Comparison of ENCODE assay signal across 2 cellular contexts in the genomic region with DNA sequence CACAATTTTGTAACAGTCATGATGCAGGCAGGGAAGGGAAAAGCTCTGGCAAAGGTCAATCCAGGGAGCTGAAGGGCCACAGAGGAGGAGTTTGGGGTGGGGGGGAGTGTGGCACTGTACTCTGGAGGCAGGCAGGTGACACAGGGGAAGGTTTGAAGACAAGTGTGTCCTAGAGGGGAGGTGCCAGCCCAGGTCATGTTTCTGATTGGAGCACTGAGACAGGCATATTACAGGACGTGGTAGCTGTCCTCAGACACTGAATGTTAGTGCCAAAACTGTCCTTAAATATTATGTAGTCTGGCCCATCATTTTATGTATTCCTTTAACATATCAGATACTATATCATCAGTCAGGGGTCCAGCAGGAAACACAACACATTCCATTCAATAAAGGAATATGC.
TF ChIP-seq lines count a peak whose summit lies in the region.

No MANE protein-coding gene starts in this region.

TF ChIP-seq in SK-N-SH treated with all-trans-retinoic acid at 6 μM for 48 hours, 23 proteins besides CTCF, POLR2A, EP300 and RAD21 (continued from another document):
- TF ChIP-seq, protein P1, sequence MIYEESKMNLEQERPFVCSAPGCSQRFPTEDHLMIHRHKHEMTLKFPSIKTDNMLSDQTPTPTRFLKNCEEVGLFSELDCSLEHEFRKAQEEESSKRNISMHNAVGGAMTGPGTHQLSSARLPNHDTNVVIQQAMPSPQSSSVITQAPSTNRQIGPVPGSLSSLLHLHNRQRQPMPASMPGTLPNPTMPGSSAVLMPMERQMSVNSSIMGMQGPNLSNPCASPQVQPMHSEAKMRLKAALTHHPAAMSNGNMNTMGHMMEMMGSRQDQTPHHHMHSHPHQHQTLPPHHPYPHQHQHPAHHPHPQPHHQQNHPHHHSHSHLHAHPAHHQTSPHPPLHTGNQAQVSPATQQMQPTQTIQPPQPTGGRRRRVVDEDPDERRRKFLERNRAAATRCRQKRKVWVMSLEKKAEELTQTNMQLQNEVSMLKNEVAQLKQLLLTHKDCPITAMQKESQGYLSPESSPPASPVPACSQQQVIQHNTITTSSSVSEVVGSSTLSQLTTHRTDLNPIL (CRISPR knock-in tag; IDR thresholded peaks at IDR 0.05; ENCODE audit: low read depth): no peak
- TF ChIP-seq, protein P2, sequence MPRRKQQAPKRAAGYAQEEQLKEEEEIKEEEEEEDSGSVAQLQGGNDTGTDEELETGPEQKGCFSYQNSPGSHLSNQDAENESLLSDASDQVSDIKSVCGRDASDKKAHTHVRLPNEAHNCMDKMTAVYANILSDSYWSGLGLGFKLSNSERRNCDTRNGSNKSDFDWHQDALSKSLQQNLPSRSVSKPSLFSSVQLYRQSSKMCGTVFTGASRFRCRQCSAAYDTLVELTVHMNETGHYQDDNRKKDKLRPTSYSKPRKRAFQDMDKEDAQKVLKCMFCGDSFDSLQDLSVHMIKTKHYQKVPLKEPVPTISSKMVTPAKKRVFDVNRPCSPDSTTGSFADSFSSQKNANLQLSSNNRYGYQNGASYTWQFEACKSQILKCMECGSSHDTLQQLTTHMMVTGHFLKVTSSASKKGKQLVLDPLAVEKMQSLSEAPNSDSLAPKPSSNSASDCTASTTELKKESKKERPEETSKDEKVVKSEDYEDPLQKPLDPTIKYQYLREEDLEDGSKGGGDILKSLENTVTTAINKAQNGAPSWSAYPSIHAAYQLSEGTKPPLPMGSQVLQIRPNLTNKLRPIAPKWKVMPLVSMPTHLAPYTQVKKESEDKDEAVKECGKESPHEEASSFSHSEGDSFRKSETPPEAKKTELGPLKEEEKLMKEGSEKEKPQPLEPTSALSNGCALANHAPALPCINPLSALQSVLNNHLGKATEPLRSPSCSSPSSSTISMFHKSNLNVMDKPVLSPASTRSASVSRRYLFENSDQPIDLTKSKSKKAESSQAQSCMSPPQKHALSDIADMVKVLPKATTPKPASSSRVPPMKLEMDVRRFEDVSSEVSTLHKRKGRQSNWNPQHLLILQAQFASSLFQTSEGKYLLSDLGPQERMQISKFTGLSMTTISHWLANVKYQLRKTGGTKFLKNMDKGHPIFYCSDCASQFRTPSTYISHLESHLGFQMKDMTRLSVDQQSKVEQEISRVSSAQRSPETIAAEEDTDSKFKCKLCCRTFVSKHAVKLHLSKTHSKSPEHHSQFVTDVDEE (CRISPR knock-in tag; IDR thresholded peaks at IDR 0.05): no peak
- no peak for TF ChIP-seq ARNTL (CRISPR knock-in tag; IDR thresholded peaks at IDR 0.05; ENCODE audit: borderline replicate concordance, low read depth)
- TF ChIP-seq RARB (CRISPR knock-in tag; IDR thresholded peaks at IDR 0.05): no peak
- TF ChIP-seq, protein P3, sequence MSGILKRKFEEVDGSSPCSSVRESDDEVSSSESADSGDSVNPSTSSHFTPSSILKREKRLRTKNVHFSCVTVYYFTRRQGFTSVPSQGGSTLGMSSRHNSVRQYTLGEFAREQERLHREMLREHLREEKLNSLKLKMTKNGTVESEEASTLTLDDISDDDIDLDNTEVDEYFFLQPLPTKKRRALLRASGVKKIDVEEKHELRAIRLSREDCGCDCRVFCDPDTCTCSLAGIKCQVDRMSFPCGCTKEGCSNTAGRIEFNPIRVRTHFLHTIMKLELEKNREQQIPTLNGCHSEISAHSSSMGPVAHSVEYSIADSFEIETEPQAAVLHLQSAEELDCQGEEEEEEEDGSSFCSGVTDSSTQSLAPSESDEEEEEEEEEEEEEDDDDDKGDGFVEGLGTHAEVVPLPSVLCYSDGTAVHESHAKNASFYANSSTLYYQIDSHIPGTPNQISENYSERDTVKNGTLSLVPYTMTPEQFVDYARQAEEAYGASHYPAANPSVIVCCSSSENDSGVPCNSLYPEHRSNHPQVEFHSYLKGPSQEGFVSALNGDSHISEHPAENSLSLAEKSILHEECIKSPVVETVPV (CRISPR knock-in tag; IDR thresholded peaks at IDR 0.05): no peak
- no peak for TF ChIP-seq ZFP3 (CRISPR knock-in tag; IDR thresholded peaks at IDR 0.05)
- TF ChIP-seq TCF4 (CRISPR knock-in tag; IDR thresholded peaks at IDR 0.05; ENCODE audit: borderline replicate concordance): no peak
- TF ChIP-seq, protein P4, sequence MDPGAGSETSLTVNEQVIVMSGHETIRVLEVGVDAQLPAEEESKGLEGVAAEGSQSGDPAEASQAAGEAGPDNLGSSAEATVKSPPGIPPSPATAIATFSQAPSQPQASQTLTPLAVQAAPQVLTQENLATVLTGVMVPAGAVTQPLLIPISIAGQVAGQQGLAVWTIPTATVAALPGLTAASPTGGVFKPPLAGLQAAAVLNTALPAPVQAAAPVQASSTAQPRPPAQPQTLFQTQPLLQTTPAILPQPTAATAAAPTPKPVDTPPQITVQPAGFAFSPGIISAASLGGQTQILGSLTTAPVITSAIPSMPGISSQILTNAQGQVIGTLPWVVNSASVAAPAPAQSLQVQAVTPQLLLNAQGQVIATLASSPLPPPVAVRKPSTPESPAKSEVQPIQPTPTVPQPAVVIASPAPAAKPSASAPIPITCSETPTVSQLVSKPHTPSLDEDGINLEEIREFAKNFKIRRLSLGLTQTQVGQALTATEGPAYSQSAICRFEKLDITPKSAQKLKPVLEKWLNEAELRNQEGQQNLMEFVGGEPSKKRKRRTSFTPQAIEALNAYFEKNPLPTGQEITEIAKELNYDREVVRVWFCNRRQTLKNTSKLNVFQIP (CRISPR knock-in tag; IDR thresholded peaks at IDR 0.05; ENCODE audit: borderline replicate concordance, low read depth): no peak
- no peak for TF ChIP-seq PPARA (CRISPR knock-in tag; IDR thresholded peaks at IDR 0.05; ENCODE audit: borderline replicate concordance)
- TF ChIP-seq ZNF565 (CRISPR knock-in tag; conservative IDR thresholded peaks at IDR 0.05; ENCODE audit: low read depth): no peak
- TF ChIP-seq CSDC2 (CRISPR knock-in tag; IDR thresholded peaks at IDR 0.05): no peak
- TF ChIP-seq ESRRG (CRISPR knock-in tag; IDR thresholded peaks at IDR 0.05): no peak
- TF ChIP-seq, protein P5, sequence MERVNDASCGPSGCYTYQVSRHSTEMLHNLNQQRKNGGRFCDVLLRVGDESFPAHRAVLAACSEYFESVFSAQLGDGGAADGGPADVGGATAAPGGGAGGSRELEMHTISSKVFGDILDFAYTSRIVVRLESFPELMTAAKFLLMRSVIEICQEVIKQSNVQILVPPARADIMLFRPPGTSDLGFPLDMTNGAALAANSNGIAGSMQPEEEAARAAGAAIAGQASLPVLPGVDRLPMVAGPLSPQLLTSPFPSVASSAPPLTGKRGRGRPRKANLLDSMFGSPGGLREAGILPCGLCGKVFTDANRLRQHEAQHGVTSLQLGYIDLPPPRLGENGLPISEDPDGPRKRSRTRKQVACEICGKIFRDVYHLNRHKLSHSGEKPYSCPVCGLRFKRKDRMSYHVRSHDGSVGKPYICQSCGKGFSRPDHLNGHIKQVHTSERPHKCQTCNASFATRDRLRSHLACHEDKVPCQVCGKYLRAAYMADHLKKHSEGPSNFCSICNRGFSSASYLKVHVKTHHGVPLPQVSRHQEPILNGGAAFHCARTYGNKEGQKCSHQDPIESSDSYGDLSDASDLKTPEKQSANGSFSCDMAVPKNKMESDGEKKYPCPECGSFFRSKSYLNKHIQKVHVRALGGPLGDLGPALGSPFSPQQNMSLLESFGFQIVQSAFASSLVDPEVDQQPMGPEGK (CRISPR knock-in tag; IDR thresholded peaks at IDR 0.05; ENCODE audit: borderline replicate concordance): no peak
- no peak for TF ChIP-seq BACH2 (CRISPR knock-in tag; IDR thresholded peaks at IDR 0.05; ENCODE audit: borderline replicate concordance)

TF ChIP-seq in SK-N-SH, 30 proteins besides CTCF, POLR2A, EP300 and RAD21 (continued from another document):
- no peak for TF ChIP-seq FOXM1 (IDR thresholded peaks at IDR 0.05; ENCODE audit: low read depth)
- no peak; the same call in 1 of the 2 replicates for TF ChIP-seq POLR2AphosphoS5 (IDR thresholded peaks at IDR 0.05; ENCODE audit: low read depth, low read length)
- TF ChIP-seq TCF12 (IDR thresholded peaks at IDR 0.05): no peak
- TF ChIP-seq NRF1 (IDR thresholded peaks at IDR 0.05; ENCODE audit: low read depth, low read length): no peak
- no peak for TF ChIP-seq MXI1 (IDR thresholded peaks at IDR 0.05; ENCODE audit: low read depth, low read length)
- no peak for TF ChIP-seq TAF1 (IDR thresholded peaks at IDR 0.05; ENCODE audit: borderline replicate concordance, low read depth, low read length)
- TF ChIP-seq, protein P6, sequence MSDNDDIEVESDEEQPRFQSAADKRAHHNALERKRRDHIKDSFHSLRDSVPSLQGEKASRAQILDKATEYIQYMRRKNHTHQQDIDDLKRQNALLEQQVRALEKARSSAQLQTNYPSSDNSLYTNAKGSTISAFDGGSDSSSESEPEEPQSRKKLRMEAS (IDR thresholded peaks at IDR 0.05; ENCODE audit: low read depth): no peak
- TF ChIP-seq, protein P7, sequence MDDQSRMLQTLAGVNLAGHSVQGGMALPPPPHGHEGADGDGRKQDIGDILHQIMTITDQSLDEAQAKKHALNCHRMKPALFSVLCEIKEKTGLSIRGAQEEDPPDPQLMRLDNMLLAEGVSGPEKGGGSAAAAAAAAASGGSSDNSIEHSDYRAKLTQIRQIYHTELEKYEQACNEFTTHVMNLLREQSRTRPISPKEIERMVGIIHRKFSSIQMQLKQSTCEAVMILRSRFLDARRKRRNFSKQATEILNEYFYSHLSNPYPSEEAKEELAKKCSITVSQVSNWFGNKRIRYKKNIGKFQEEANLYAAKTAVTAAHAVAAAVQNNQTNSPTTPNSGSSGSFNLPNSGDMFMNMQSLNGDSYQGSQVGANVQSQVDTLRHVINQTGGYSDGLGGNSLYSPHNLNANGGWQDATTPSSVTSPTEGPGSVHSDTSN (IDR thresholded peaks at IDR 0.05): no peak
- TF ChIP-seq MEF2A (IDR thresholded peaks at IDR 0.05; ENCODE audit: borderline replicate concordance, low read depth): no peak
- no peak for TF ChIP-seq RFX5 (IDR thresholded peaks at IDR 0.05; ENCODE audit: low read length)
- TF ChIP-seq RXRA (IDR thresholded peaks at IDR 0.05; ENCODE audit: borderline replicate concordance, low read depth): no peak
- TF ChIP-seq SIN3A (IDR thresholded peaks at IDR 0.05; ENCODE audit: borderline replicate concordance, low read depth, low read length): no peak
- TF ChIP-seq, protein P8, sequence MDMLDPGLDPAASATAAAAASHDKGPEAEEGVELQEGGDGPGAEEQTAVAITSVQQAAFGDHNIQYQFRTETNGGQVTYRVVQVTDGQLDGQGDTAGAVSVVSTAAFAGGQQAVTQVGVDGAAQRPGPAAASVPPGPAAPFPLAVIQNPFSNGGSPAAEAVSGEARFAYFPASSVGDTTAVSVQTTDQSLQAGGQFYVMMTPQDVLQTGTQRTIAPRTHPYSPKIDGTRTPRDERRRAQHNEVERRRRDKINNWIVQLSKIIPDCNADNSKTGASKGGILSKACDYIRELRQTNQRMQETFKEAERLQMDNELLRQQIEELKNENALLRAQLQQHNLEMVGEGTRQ (IDR thresholded peaks at IDR 0.05; ENCODE audit: borderline replicate concordance, low read depth, low read length): no peak
- TF ChIP-seq GABPA (IDR thresholded peaks at IDR 0.05; ENCODE audit: low read depth): no peak
- TF ChIP-seq CHD2 (IDR thresholded peaks at IDR 0.05; ENCODE audit: low read length, partially characterized antibody): no peak
- TF ChIP-seq, protein P9, sequence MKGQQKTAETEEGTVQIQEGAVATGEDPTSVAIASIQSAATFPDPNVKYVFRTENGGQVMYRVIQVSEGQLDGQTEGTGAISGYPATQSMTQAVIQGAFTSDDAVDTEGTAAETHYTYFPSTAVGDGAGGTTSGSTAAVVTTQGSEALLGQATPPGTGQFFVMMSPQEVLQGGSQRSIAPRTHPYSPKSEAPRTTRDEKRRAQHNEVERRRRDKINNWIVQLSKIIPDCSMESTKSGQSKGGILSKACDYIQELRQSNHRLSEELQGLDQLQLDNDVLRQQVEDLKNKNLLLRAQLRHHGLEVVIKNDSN (IDR thresholded peaks at IDR 0.05; ENCODE audit: borderline replicate concordance, low read depth): no peak
- TF ChIP-seq SMC3 (IDR thresholded peaks at IDR 0.05; ENCODE audit: low read depth, low read length): no peak
